In genomic region chr1:179882253-179883039, GRCh38 we compare ENCODE assay signal across 8 cellular contexts. TPM values are rescaled to one million over a fixed set of nuclear protein-coding genes. Genes with fewer than 3 reads are reported as not detected.
DNase-seq lines count a peak whose midpoint lies in the region; ATAC-seq and TF ChIP-seq lines count a peak whose summit lies in the region.

A gene with protein sequence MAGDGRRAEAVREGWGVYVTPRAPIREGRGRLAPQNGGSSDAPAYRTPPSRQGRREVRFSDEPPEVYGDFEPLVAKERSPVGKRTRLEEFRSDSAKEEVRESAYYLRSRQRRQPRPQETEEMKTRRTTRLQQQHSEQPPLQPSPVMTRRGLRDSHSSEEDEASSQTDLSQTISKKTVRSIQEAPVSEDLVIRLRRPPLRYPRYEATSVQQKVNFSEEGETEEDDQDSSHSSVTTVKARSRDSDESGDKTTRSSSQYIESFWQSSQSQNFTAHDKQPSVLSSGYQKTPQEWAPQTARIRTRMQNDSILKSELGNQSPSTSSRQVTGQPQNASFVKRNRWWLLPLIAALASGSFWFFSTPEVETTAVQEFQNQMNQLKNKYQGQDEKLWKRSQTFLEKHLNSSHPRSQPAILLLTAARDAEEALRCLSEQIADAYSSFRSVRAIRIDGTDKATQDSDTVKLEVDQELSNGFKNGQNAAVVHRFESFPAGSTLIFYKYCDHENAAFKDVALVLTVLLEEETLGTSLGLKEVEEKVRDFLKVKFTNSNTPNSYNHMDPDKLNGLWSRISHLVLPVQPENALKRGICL (plus strand): TSS chr1:179882285. CDS start chr1:179882503, 218 bp downstream.

- H3K4me3 ChIP-seq in right atrium auricular region (peak within 1 kb of the TSS; percentile 79 to 87), uterus (peak within 1 kb of the TSS; percentile 65 to 84)

- H3K27me3 ChIP-seq in right atrium auricular region (no peaks in the 10 kb centered on the region), uterus (no peaks in the 10 kb centered on the region)

- H3K36me3 ChIP-seq in right atrium auricular region, result no peaks in the 10 kb centered on the region
- H3K36me3 ChIP-seq in uterus, result no peaks in the 10 kb centered on the region

- peak; percentile 85 to 97 for TF ChIP-seq POLR2A in uterus (IDR thresholded peaks at IDR 0.05)

- peak in 1 of 2 donors; percentile 30 for TF ChIP-seq CTCF in right atrium auricular region (IDR thresholded peaks at IDR 0.05)
- peak; percentile 20 to 77 (median 48) for TF ChIP-seq CTCF in uterus (IDR thresholded peaks at IDR 0.05)

- H3K4me1 ChIP-seq in right atrium auricular region, result peaks cover 0 to 49% of the 10 kb centered on the region in 2 donors
- H3K4me1 ChIP-seq in uterus, result peaks cover 7 to 8% of the 10 kb centered on the region in 2 donors

- DNase-seq in NCI-H187 treated with DMSO at 0.1 percent for 48 hours (lab: John Stamatoyannopoulos, UW), result peak; percentile 93
- DNase-seq in anterior cingulate cortex (lab: John Stamatoyannopoulos, UW), result peak; percentile 86 to 100 (median 97)
- peak; percentile 97 for DNase-seq in right atrium auricular region (ENCODE audit: low spot score)
- DNase-seq in pulmonary artery endothelial cell (ENCODE audit: low read depth, low spot score), result peak; percentile 94
- DNase-seq in uterus, result peak; percentile 98

- intact Hi-C loops in T-helper 2 cell treated with Interferon-gamma antibody and Interleukin-4, amounts not matched to agents 100 ng/mL and 5 ng/mL, for 36 hours (cut with micrococcal nuclease), result loop anchor here (1.0 to 5.0 kb wide), 8 partner anchors 68 to 1140 kb away; partner anchors contain the start of genes ACBD6, AXDND1, CEP350 and FAM20B
- intact Hi-C loops in uterus (cut with DNase I; ENCODE audit: low total_unique reads), result no loop called here

- no peaks in the 10 kb centered on the region for H3K9me3 ChIP-seq in right atrium auricular region
- no peaks in the 10 kb centered on the region for H3K9me3 ChIP-seq in uterus

- peak within 1 kb of the TSS; percentile 98 to 99 for H3K27ac ChIP-seq in right atrium auricular region
- H3K27ac ChIP-seq in uterus, result peak within 1 kb of the TSS; percentile 99

- ATAC-seq in GM18502 (IDR thresholded peaks at IDR 0.05; ENCODE audit: poor library complexity, unreplicated experiment) (peak; percentile 78), HG02970 (IDR thresholded peaks at IDR 0.05; ENCODE audit: low FRiP score, unreplicated experiment) (peak; percentile 81)

RNA-seq across cellular contexts. Expression of the gene that starts here (rescaled TPM):
- 89.7 and 90.5 TPM in 2 replicates for total RNA-seq in T-helper 2 cell treated with Interferon-gamma antibody and Interleukin-4, amounts not matched to agents 100 ng/mL and 5 ng/mL, for 36 hours
- 10 to 100 TPM; 66.7 to 72.1 TPM for total RNA-seq in right atrium auricular region
- total RNA-seq in pulmonary artery endothelial cell, result 24.5 and 37.9 TPM in 2 replicates
- total RNA-seq in uterus, result 10 to 100 TPM; 56.9 to 90.8 (median 72.0) TPM

Comparison
In these comparisons a context has a peak if more than half of its experiments do, and no peak if none do; other contexts are left out.
1. Peak in every context shown above with its lines: DNase-seq, ATAC-seq, H3K4me3 ChIP-seq and H3K27ac ChIP-seq.